ENCODE assay signal across 1 cellular context in the genomic region with DNA sequence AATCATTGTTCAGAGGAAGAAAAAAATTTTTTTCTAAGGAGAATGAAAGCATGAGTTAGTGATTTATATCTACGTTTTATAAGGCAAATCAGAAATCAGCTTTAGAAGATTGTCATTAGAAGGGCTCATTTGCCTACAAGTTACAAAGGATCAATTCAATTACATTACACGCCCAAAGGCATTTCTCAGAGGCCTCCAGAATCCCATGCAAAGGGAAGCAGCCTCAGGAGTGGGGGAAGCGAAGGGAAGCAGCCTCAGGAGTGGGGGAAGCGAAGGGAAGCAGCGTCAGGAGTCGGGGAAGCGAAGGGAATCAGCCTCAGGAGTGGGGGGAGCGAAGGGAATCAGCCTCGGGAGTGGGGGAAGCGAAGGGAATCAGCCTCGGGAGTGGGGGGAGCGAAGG.
TF ChIP-seq lines count a peak whose summit lies in the region.

No MANE protein-coding gene starts in this region.

TF ChIP-seq in GM23338, 12 proteins besides CTCF, POLR2A, EP300 and RAD21 (continued from another document):
- TF ChIP-seq ETS1 (IDR thresholded peaks at IDR 0.05) (no peak), EZH2phosphoT487 (IDR thresholded peaks at IDR 0.05; ENCODE audit: unreplicated experiment) (no peak), EZH2 (IDR thresholded peaks at IDR 0.05; ENCODE audit: low read depth, unreplicated experiment) (no peak), STAT1 (IDR thresholded peaks at IDR 0.05; ENCODE audit: unreplicated experiment) (no peak), JUNB (IDR thresholded peaks at IDR 0.05; ENCODE audit: unreplicated experiment) (no peak), POLR2AphosphoS5 (IDR thresholded peaks at IDR 0.05; ENCODE audit: low read depth) (no peak), CREB1 (CRISPR knock-in tag; IDR thresholded peaks at IDR 0.05; ENCODE audit: low read depth) (no peak), ZNF462 (CRISPR knock-in tag; IDR thresholded peaks at IDR 0.05) (no peak), ZNF331 (CRISPR knock-in tag; IDR thresholded peaks at IDR 0.05; ENCODE audit: low read depth) (no peak), ZNF114 (CRISPR knock-in tag; IDR thresholded peaks at IDR 0.05) (no peak)
